Comparison of ENCODE assay signal across 14 cellular contexts in genomic region chr12:93167331-93167730, GRCh38.
DNase-seq lines count a peak whose midpoint lies in the region; ATAC-seq and TF ChIP-seq lines count a peak whose summit lies in the region.
"Had no signal": no experiment of that assay in that cellular context is flagged by ENCODE, and none has a peak within 500 bp of the region (broad histone marks: within the 10 kb centered on the region; RNA-seq: fewer than 3 reads in every experiment).

No MANE protein-coding gene starts in this region.

- intact Hi-C loops in dorsolateral prefrontal cortex (cut with DNase I), result no loop called here

- no peak for ATAC-seq in stimulated activated naive CD8-positive, alpha-beta T cell treated with anti-CD3 and anti-CD28 coated beads, Interleukin-15, Interleukin-2, amounts not matched to agents 100 U/mL and 50 U/mL, for 24 hours
- ATAC-seq in HG03103 (IDR thresholded peaks at IDR 0.05; ENCODE audit: low read depth, unreplicated experiment), result peak; percentile 4

- no peaks in the 10 kb centered on the region for H3K36me3 Mint-ChIP-seq in stimulated activated naive CD8-positive, alpha-beta T cell treated with anti-CD3 and anti-CD28 coated beads, Interleukin-15, Interleukin-2, amounts not matched to agents 100 ng/mL and 50 ng/mL, for 24 hours (ENCODE audit: low read depth)

- peak overlapping the region in 8 of 59 donors; percentile 11 to 72 (median 30) for H3K27ac ChIP-seq in dorsolateral prefrontal cortex

- H3K27me3 ChIP-seq in dorsolateral prefrontal cortex, result peaks cover 0 to 3% (median 0%) of the 10 kb centered on the region in 45 donors

- peaks cover 13% of the 10 kb centered on the region for H3K27me3 Mint-ChIP-seq in stimulated activated naive CD8-positive, alpha-beta T cell treated with anti-CD3 and anti-CD28 coated beads, Interleukin-15, Interleukin-2, amounts not matched to agents 100 ng/mL and 50 ng/mL, for 24 hours

- H3K27ac Mint-ChIP-seq in stimulated activated naive CD8-positive, alpha-beta T cell treated with anti-CD3 and anti-CD28 coated beads, Interleukin-15, Interleukin-2, amounts not matched to agents 100 ng/mL and 50 ng/mL, for 24 hours, result peak overlapping the region; percentile 32

- DNase-seq in stimulated activated naive CD8-positive, alpha-beta T cell treated with anti-CD3 and anti-CD28 coated beads, Interleukin-15, Interleukin-2, amounts not matched to agents 100 U/mL and 50 U/mL, for 24 hours, result no peak
- DNase-seq in dorsolateral prefrontal cortex (no peak), GM20000 (ENCODE audit: low spot score) (no peak), retina (no peak), 8988T (no peak)
- no peak for DNase-seq in stimulated activated CD4-positive, alpha-beta T cell treated with anti-CD3 and anti-CD28 coated beads, Interleukin-12 subunit alpha, Interleukin-12 subunit beta, amount 100 ng/mL, for 4 hours
- DNase-seq: aorta; EL; NCI-H2029; OCI-M1; stimulated activated CD8-positive, alpha-beta memory T cell treated with anti-CD3 and anti-CD28 coated beads, Interleukin-4, amount 100 ng/mL, for 48 hours; T-helper 9 cell had no signal

- TF ChIP-seq CTCF in dorsolateral prefrontal cortex (IDR thresholded peaks at IDR 0.05 in 54 of 56, conservative IDR thresholded peaks at IDR 0.05 in 2 of 56; ENCODE audit: low read depth in 1 of 56, partially characterized antibody in 56 of 56) (no peak), GM20000 (IDR thresholded peaks at IDR 0.05; ENCODE audit: extremely low read depth, missing control alignments) (no peak)

- peak overlapping the region in 40 of 59 donors; percentile 25 to 69 (median 52) for H3K4me3 ChIP-seq in dorsolateral prefrontal cortex

- peaks cover 34% of the 10 kb centered on the region for H3K4me1 Mint-ChIP-seq in stimulated activated naive CD8-positive, alpha-beta T cell treated with anti-CD3 and anti-CD28 coated beads, Interleukin-15, Interleukin-2, amounts not matched to agents 100 ng/mL and 50 ng/mL, for 24 hours (ENCODE audit: low read depth)

- H3K4me3 Mint-ChIP-seq in stimulated activated naive CD8-positive, alpha-beta T cell treated with anti-CD3 and anti-CD28 coated beads, Interleukin-15, Interleukin-2, amounts not matched to agents 100 ng/mL and 50 ng/mL, for 24 hours, result peak overlapping the region; percentile 25

- H3K9me3 Mint-ChIP-seq in stimulated activated naive CD8-positive, alpha-beta T cell treated with anti-CD3 and anti-CD28 coated beads, Interleukin-15, Interleukin-2, amounts not matched to agents 100 ng/mL and 50 ng/mL, for 24 hours, result no peaks in the 10 kb centered on the region
